ENCODE assay signal across 13 cellular contexts in the genomic region with DNA sequence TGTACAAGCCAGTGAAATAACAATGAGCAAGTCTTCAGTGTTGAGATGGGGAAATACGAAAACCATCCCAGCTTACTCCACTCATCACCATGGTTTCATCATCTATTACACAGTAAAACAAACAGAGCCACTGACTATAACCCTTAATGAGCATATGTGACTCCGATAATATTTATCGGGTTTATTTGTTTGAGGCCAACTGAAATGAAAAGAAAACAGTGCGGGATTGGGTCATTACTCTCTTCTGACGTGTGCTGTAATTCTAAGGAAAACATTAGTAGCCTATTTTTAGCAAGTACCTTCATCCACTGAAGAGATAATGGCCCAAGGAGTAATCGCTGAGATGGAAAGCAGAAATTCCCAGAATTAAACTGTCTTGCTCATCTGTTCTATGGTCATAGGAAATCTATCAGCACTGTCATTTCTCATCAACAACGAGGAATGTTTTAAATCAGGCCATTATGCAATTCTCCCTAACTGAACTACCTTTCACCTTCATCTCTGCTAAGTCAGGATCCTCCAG.
DNase-seq lines count a peak whose midpoint lies in the region; ATAC-seq, FAIRE-seq and TF ChIP-seq lines count a peak whose summit lies in the region.
"Had no signal": no experiment of that assay in that cellular context is flagged by ENCODE, and none has a peak within 500 bp of the region (broad histone marks: within the 10 kb centered on the region; RNA-seq: fewer than 3 reads in every experiment).

No MANE protein-coding gene starts in this region.

- H3K27ac ChIP-seq in ACC112 (ENCODE audit: low read depth, low read length): peak overlapping the region; percentile 95
- H3K27ac ChIP-seq in RWPE1: no peak overlapping the region
- H3K27ac ChIP-seq: C4-2B had no signal

- H3K4me1 Mint-ChIP-seq in activated T-helper 2 cell treated with anti-CD3 and anti-CD28 coated beads, Interferon-gamma antibody, Interleukin-2, Interleukin-4, amounts not matched to agents 10 μg/mL and 5 μg/mL and 100 μg/mL, durations not matched to agents 14 hours and 24 hours and 36 hours (ENCODE audit: low read depth): no peaks in the 10 kb centered on the region

- TF ChIP-seq CTCF in GM13977 (IDR thresholded peaks at IDR 0.05; ENCODE audit: extremely low read depth, insufficient read depth, missing control alignments): no peak
- no peak for TF ChIP-seq CTCF in RWPE1 (conservative IDR thresholded peaks at IDR 0.05; ENCODE audit: low read depth)

- H3K27me3 Mint-ChIP-seq in activated T-helper 2 cell treated with anti-CD3 and anti-CD28 coated beads, Interferon-gamma antibody, Interleukin-2, Interleukin-4, amounts not matched to agents 10 μg/mL and 5 μg/mL and 100 μg/mL, durations not matched to agents 14 hours and 24 hours and 36 hours (ENCODE audit: low read depth): no peaks in the 10 kb centered on the region
- H3K27me3 Mint-ChIP-seq: progenitor cell of endocrine pancreas had no signal

- peaks cover 15% of the 10 kb centered on the region for H3K4me1 ChIP-seq in ACC112 (ENCODE audit: control insufficient read depth, insufficient read depth, low read length, unreplicated experiment)

- POLR2A ChIA-PET in RWPE1 (lab: Yijun Ruan, JAX; ENCODE audit: low non-redundant PET): no interaction called here

- H2AFZ ChIP-seq in ACC112 (ENCODE audit: low read length, unreplicated experiment): peak overlapping the region; percentile 1

- no peak overlapping the region for H3K27ac Mint-ChIP-seq in activated T-helper 2 cell treated with anti-CD3 and anti-CD28 coated beads, Interferon-gamma antibody, Interleukin-2, Interleukin-4, amounts not matched to agents 10 μg/mL and 5 μg/mL and 100 μg/mL, durations not matched to agents 14 hours and 24 hours and 36 hours
- H3K27ac Mint-ChIP-seq: progenitor cell of endocrine pancreas had no signal

- no peaks in the 10 kb centered on the region for H3K36me3 ChIP-seq in ACC112 (ENCODE audit: insufficient read depth, low read length)

- no peaks in the 10 kb centered on the region for H3K36me3 Mint-ChIP-seq in activated T-helper 2 cell treated with anti-CD3 and anti-CD28 coated beads, Interferon-gamma antibody, Interleukin-2, Interleukin-4, amounts not matched to agents 10 μg/mL and 5 μg/mL and 100 μg/mL, durations not matched to agents 14 hours and 24 hours and 36 hours (ENCODE audit: low read depth)

- H3K9me3 Mint-ChIP-seq in activated T-helper 2 cell treated with anti-CD3 and anti-CD28 coated beads, Interferon-gamma antibody, Interleukin-2, Interleukin-4, amounts not matched to agents 10 μg/mL and 5 μg/mL and 100 μg/mL, durations not matched to agents 14 hours and 24 hours and 36 hours: no peaks in the 10 kb centered on the region

- CTCF ChIA-PET in RWPE1 (lab: Yijun Ruan, JAX): no interaction called here

- no peak for ATAC-seq in HG03097 (IDR thresholded peaks at IDR 0.05; ENCODE audit: low FRiP score, unreplicated experiment)

- H3K27me3 ChIP-seq in ACC112 (ENCODE audit: insufficient read depth, low read length): no peaks in the 10 kb centered on the region

- no peaks in the 10 kb centered on the region for H3K79me2 ChIP-seq in ACC112 (ENCODE audit: control insufficient read depth, insufficient read depth, low read length, unreplicated experiment)

- intact Hi-C loops in activated T-helper 2 cell treated with anti-CD3 and anti-CD28 coated beads, Interferon-gamma antibody, Interleukin-2, Interleukin-4, amounts not matched to agents 10 μg/mL and 5 μg/mL and 100 μg/mL, durations not matched to agents 14 hours and 24 hours and 36 hours (cut with micrococcal nuclease): no loop called here

- DNase-seq in HS-5 (ENCODE audit: low read depth) (peak; percentile 68), astrocyte of the hippocampus (ENCODE audit: low read depth, low spot score) (peak; percentile 65), GM13977 (ENCODE audit: low spot score) (no peak), RWPE1 (ENCODE audit: low spot score) (no peak)
- no peak for DNase-seq in activated T-helper 2 cell treated with anti-CD3 and anti-CD28 coated beads, Interferon-gamma antibody, Interleukin-2, Interleukin-4, amounts not matched to agents 10 μg/mL and 5 μg/mL and 100 μg/mL, durations not matched to agents 14 hours and 24 hours and 36 hours (ENCODE audit: low spot score)
- DNase-seq: cortex of kidney, NCI-H1694 treated with DMSO at 0.1 percent for 48 hours had no signal

- peak; percentile 100 for FAIRE-seq in islet of Langerhans (lab: Jason Lieb, UNC)
- FAIRE-seq: GM12891 had no signal

- no peak overlapping the region; the same call in 1 of the 2 replicates for H3K4me3 ChIP-seq in ACC112 (ENCODE audit: low read depth, low read length)

- no peak overlapping the region for H3K4me3 Mint-ChIP-seq in activated T-helper 2 cell treated with anti-CD3 and anti-CD28 coated beads, Interferon-gamma antibody, Interleukin-2, Interleukin-4, amounts not matched to agents 10 μg/mL and 5 μg/mL and 100 μg/mL, durations not matched to agents 14 hours and 24 hours and 36 hours (ENCODE audit: low read depth)

- in situ Hi-C loops in GM13977 (cut with MboI; ENCODE audit: low pct_unique_long_range_greater_than_20kb, low sequenced_read_pairs, unreplicated experiment): no loop called here

Comparison
In these comparisons a context has a peak if more than half of its experiments do, and no peak if none do; other contexts are left out.
1. DNase-seq: peak in HS-5 (single experiment) and astrocyte of the hippocampus (single experiment); none in GM13977 (single experiment), activated T-helper 2 cell treated with anti-CD3 and anti-CD28 coated beads, Interferon-gamma antibody, Interleukin-2, Interleukin-4, amounts not matched to agents 10 μg/mL and 5 μg/mL and 100 μg/mL, durations not matched to agents 14 hours and 24 hours and 36 hours (single experiment) and RWPE1 (single experiment).